ENCODE assay signal across 12 cellular contexts in the genomic region with DNA sequence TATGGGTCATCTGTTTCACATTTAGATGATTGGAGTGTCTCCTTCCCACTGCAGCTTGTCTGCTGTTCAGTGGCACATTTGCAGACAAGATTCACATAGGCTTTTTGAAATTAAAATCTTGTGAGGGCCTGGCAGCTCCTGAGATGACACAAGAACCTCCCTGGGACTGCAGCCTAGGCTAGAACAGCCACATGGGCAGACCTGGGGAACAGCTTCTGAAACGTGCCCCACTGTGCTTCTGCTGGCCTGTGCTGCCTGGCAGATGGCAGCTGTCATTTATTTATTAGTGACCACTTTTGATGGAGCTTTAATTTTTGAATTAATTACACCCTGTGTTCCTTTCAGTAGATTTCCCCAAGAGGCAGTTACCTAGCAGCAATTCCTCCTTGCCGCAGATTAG.
DNase-seq lines count a peak whose midpoint lies in the region; ATAC-seq lines count a peak whose summit lies in the region.
"Had no signal": no experiment of that assay in that cellular context is flagged by ENCODE, and none has a peak within 500 bp of the region (broad histone marks: within the 10 kb centered on the region; RNA-seq: fewer than 3 reads in every experiment).

No MANE protein-coding gene starts in this region.

- intact Hi-C loops in left cardiac atrium (cut with DNase I): no loop called here

- in situ Hi-C loops in G401 (cut with HindIII; ENCODE audit: low sequenced_read_pairs): no loop called here

- ATAC-seq in left cardiac atrium: no peak
- ATAC-seq: CD8-positive, alpha-beta T cell; GM23338 had no signal

- DNase-seq in G401 (ENCODE audit: low spot score): peak; percentile 66
- peak; percentile 23 for DNase-seq in NCI-H524 treated with DMSO at 0.1 percent for 48 hours (lab: John Stamatoyannopoulos, UW)
- DNase-seq in cerebellar cortex (ENCODE audit: low spot score): peak; percentile 59
- peak; percentile 11 for DNase-seq in retina
- no peak for DNase-seq in left cardiac atrium
- DNase-seq in NCI-H2107 (lab: John Stamatoyannopoulos, UW): no peak
- DNase-seq in cortex of kidney (lab: John Stamatoyannopoulos, UW): no peak
- DNase-seq: 8988T; CD8-positive, alpha-beta T cell; GDM1; HCEC 1CT had no signal

Comparison
In these comparisons a context has a peak if more than half of its experiments do, and no peak if none do; other contexts are left out.
1. DNase-seq: peak in G401 (single experiment), NCI-H524 treated with DMSO at 0.1 percent for 48 hours (single experiment), cerebellar cortex (single experiment) and retina (single experiment); none in left cardiac atrium (single experiment), NCI-H2107 (single experiment) and cortex of kidney (single experiment).